In genomic region chr9:35729700-35730485, GRCh38 we compare ENCODE assay signal across 9 cellular contexts. TPM values are rescaled to one million over a fixed set of nuclear protein-coding genes. Genes with fewer than 3 reads are reported as not detected.
DNase-seq lines count a peak whose midpoint lies in the region; ATAC-seq and TF ChIP-seq lines count a peak whose summit lies in the region.
"Had no signal": no experiment of that assay in that cellular context is flagged by ENCODE, and none has a peak within 500 bp of the region (broad histone marks: within the 10 kb centered on the region; RNA-seq: fewer than 3 reads in every experiment).

No MANE protein-coding gene starts in this region.

- peaks cover 0 to 73% of the 10 kb centered on the region in 2 donors for H3K4me1 ChIP-seq in right atrium auricular region

- no peak for ATAC-seq in GM21360 (IDR thresholded peaks at IDR 0.05; ENCODE audit: unreplicated experiment)

- no peaks in the 10 kb centered on the region for H3K9me3 ChIP-seq in right atrium auricular region

- H3K27ac ChIP-seq in angular gyrus (ENCODE audit: low read depth, low read length) = peak overlapping the region; percentile 39
- H3K27ac ChIP-seq in right atrium auricular region = peak overlapping the region; percentile 96 to 98

- H3K36me3 ChIP-seq in right atrium auricular region = peaks cover 17% of the 10 kb centered on the region

- no peaks in the 10 kb centered on the region for H3K27me3 ChIP-seq in right atrium auricular region

- DNase-seq in AG20443 (ENCODE audit: low spot score) = peak; percentile 86
- peak; percentile 61 for DNase-seq in GM12865 (ENCODE audit: low read depth)
- DNase-seq in NCI-H446 treated with DMSO at 0.1 percent for 48 hours (lab: John Stamatoyannopoulos, UW) = peak; percentile 7
- DNase-seq in right atrium auricular region (ENCODE audit: low spot score) = peak; percentile 74
- DNase-seq in retinal pigment epithelial cell (ENCODE audit: low read depth) = peak; percentile 18
- no peak for DNase-seq in mesenteric fat pad (ENCODE audit: low spot score)

- peak overlapping the region; percentile 67 for H3K4me3 ChIP-seq in GM12865 (ENCODE audit: low read depth, low read length)
- peak overlapping the region; percentile 78 to 97 for H3K4me3 ChIP-seq in right atrium auricular region
- peak overlapping the region; percentile 68 for H3K4me3 ChIP-seq in retinal pigment epithelial cell (ENCODE audit: low read length)

- TF ChIP-seq CTCF in GM12865 (IDR thresholded peaks at IDR 0.05; ENCODE audit: insufficient read depth, low read depth, low read length, missing control alignments) = peak; percentile 49
- TF ChIP-seq CTCF in right atrium auricular region (IDR thresholded peaks at IDR 0.05) = peak; percentile 17 to 65
- peak; percentile 75 for TF ChIP-seq CTCF in retinal pigment epithelial cell (conservative IDR thresholded peaks at IDR 0.05; ENCODE audit: low read depth, low read length)

RNA-seq across cellular contexts. Expression of gene TLN1, which starts 2.1 kb away (rescaled TPM):
- total RNA-seq in right atrium auricular region (100 to 1,000 TPM; 273 to 370 TPM), mesenteric fat pad (622 TPM)

RNA-seq across cellular contexts. Expression of gene CREB3, which starts 2.6 kb away (rescaled TPM):
- total RNA-seq in right atrium auricular region (10 to 100 TPM; 34.6 to 48.5 TPM), mesenteric fat pad (42.5 TPM)

RNA-seq across cellular contexts. Expression of gene GBA2, which starts 19.1 kb away (rescaled TPM):
- 10 to 100 TPM; 64.1 to 76.3 TPM for total RNA-seq in right atrium auricular region
- 54.5 TPM for total RNA-seq in mesenteric fat pad

RNA-seq across cellular contexts. Expression of gene RGP1, which starts 19.2 kb away (rescaled TPM):
- 10 to 100 TPM; 21.3 to 25.7 TPM for total RNA-seq in right atrium auricular region
- total RNA-seq in mesenteric fat pad = 25.0 TPM

RNA-seq across cellular contexts. Expression of gene MSMP, which starts 24.2 kb away (rescaled TPM):
- total RNA-seq in right atrium auricular region = not detected
- total RNA-seq in mesenteric fat pad = not detected
- total RNA-seq: T-helper 1 cell treated with Interleukin-12 subunit alpha and Interleukin-12 subunit beta and Interleukin-4 antibody, amounts not matched to agents 30 ng/mL and 1 ng/mL, for 36 hours had no signal
